ENCODE assay signal across 8 cellular contexts in the genomic region with DNA sequence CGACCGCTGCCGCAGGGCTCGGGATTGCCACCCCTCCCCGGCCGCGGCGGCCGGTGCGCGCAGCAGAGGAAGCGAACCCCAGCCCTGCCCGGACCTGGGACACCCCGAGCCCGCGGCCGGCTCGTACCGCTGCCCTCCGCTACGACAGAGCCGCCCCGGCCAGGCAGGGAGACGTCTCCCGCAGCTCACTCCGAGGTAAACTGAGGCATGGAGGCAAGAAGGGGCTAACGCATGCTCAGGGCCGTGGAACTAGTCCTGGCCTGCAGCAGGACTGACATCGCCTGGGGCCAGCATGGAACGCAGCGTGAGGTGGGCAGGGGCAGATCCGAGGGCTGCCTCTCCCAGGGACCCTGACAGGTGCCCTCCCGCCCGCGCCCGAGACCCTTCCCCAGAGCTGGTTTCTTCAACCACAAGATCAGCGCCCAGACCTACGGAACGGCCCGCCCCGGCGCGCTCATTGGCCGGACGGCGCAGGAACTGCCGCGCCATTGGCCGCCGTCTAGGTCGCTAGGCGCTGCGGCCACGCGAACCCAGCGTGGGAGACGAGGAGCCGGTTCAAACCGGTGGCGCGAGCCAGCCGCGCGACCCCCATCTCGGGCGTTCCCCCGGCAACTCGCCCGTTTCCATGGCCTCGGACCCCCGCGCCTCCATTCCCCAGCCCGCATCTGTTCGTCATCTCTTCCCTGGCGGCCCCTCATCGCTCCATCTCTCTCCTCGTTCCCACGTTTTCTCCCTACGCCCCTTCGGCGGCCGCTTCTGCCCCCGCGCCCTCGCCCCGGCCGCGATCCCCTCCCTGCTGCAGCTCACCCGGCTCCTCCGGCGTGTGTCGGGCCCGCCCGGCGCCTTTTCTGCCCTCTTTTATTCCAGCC. TPM values are rescaled to one million over a fixed set of nuclear protein-coding genes. Genes with fewer than 3 reads are reported as not detected.
DNase-seq lines count a peak whose midpoint lies in the region; ATAC-seq and TF ChIP-seq lines count a peak whose summit lies in the region.

A gene (minus strand): TSS at position 848 of the 869 bp plus-strand sequence. CDS start 960 bp downstream, outside the sequence.

- TF ChIP-seq CTCF in GM12864 (IDR thresholded peaks at IDR 0.05; ENCODE audit: low read depth, low read length, missing control alignments) (no peak), astrocyte of the spinal cord (IDR thresholded peaks at IDR 0.05; ENCODE audit: low read depth, low read length) (no peak)

- no peak within 1 kb of the TSS for H3K27ac ChIP-seq in aorta (ENCODE audit: low read depth in 1 of 2, low read length in 2 of 2)

- H3K36me3 ChIP-seq in aorta (ENCODE audit: control insufficient read depth in 1 of 2, insufficient read depth in 2 of 2, low read length in 1 of 2) = no peaks in the 10 kb centered on the region

- no peaks in the 10 kb centered on the region for H3K4me1 ChIP-seq in aorta (ENCODE audit: control insufficient read depth in 1 of 2, insufficient read depth in 2 of 2, low read length in 2 of 2)

- peak within 1 kb of the TSS; percentile 79 for H3K4me3 ChIP-seq in GM12864 (ENCODE audit: low read depth, low read length)
- peak within 1 kb of the TSS; percentile 62 for H3K4me3 ChIP-seq in astrocyte of the spinal cord (ENCODE audit: low read depth, low read length)
- peak within 1 kb of the TSS; percentile 33 to 81 for H3K4me3 ChIP-seq in aorta (ENCODE audit: low read length in 2 of 2)

- intact Hi-C loops in aorta (cut with DNase I) = loop anchor here in 1 of 2 donors (2.0 kb wide), 1 partner anchor 53 kb away; no protein-coding TSS in a partner anchor

- DNase-seq in GM12864 (ENCODE audit: low read depth) = no peak
- peak; percentile 39 for DNase-seq in NCI-H128 (lab: John Stamatoyannopoulos, UW; ENCODE audit: unreplicated experiment)
- peak; percentile 57 for DNase-seq in T1000 (lab: John Stamatoyannopoulos, UW)
- DNase-seq in astrocyte of the spinal cord (ENCODE audit: low read depth, low spot score) = peak; percentile 80
- DNase-seq in hippocampal formation (lab: John Stamatoyannopoulos, UW) = peak; percentile 77 to 87
- DNase-seq in renal cortical epithelial cell (ENCODE audit: low read depth) = peak; percentile 49
- DNase-seq in aorta = peak; percentile 91 to 94

- WGBS in aorta, 2 donors = 1% methylated on average over 70 to 95 of the region's 95 CpGs

- in situ Hi-C loops in astrocyte of the spinal cord (cut with HindIII; ENCODE audit: low sequenced_read_pairs) = no loop called here

- H3K9me3 ChIP-seq in aorta (ENCODE audit: control insufficient read depth, low read length) = no peaks in the 10 kb centered on the region

- ATAC-seq in HG02610 (IDR thresholded peaks at IDR 0.05; ENCODE audit: unreplicated experiment) (peak; percentile 62), aorta (ENCODE audit: low FRiP score) (peak; percentile 92)

- H3K27me3 ChIP-seq in aorta (ENCODE audit: control insufficient read depth in 1 of 2, insufficient read depth in 2 of 2, low read length in 1 of 2) = no peaks in the 10 kb centered on the region

RNA-seq across cellular contexts. Expression of the gene that starts here (rescaled TPM):
- total RNA-seq in renal cortical epithelial cell (8.9 and 33.1 TPM in 2 replicates), aorta (10 to 100 TPM; 11.1 to 25.0 TPM)
- polyA plus RNA-seq in aorta = 1 to 10 TPM; 2.1 to 8.1 TPM
